In the genomic region with DNA sequence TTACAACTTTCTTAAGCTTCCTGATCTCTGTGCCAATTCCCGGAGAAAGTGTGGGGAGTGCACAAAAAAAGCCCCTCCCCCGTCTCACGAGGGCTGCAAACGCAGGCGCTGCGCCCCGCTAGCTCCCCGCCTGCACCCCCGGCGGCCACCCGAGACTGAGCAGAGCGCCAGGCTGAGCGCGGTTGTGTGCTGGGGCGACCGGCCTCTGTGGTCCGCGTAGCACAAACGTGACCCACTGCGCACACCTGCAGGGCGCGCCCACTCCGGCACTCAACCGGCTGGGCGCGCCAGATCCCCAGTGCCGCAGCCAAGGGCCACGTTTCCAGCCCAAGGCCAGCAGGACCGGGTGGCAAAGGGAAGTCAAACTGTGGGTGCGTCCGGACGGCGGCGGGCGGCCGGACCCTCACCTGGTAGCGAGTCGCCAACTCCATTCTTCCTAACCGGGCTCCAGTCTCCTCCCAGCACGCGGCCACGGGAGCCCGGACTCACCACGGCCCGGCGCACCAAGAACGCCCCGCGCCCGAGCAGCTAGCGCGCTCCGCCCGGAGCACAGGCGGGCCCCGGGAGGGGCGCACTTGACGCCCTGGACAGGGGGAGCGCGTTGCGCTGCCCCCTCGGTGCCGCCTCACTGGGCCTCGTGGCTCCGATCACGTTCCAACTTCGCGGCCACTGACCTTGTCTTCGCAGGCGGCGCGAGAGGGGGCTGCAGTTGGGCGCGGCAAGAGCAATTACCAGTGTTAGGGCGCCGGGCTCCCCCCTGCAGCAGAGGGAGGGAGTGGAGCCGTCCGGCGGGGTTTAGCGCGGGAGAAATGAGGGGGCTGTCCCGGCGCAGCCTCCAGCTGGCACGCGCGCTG, we compare ENCODE assay signal across 8 cellular contexts. TPM values are rescaled to one million over a fixed set of nuclear protein-coding genes. Genes with fewer than 3 reads are reported as not detected.
A peak's percentile ranks its signal among the peaks of the same experiment; 100 is the strongest.
DNase-seq lines count a peak whose midpoint lies in the region; ATAC-seq and TF ChIP-seq lines count a peak whose summit lies in the region.

A gene with protein sequence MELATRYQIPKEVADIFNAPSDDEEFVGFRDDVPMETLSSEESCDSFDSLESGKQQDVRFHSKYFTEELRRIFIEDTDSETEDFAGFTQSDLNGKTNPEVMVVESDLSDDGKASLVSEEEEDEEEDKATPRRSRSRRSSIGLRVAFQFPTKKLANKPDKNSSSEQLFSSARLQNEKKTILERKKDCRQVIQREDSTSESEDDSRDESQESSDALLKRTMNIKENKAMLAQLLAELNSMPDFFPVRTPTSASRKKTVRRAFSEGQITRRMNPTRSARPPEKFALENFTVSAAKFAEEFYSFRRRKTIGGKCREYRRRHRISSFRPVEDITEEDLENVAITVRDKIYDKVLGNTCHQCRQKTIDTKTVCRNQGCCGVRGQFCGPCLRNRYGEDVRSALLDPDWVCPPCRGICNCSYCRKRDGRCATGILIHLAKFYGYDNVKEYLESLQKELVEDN (minus strand): TSS at position 526 of the 854 bp plus-strand sequence. CDS start 95 bp downstream, at position 431.

- H3K4me1 ChIP-seq in ectodermal cell (ENCODE audit: control insufficient read depth, insufficient read depth, low read length) (peaks cover 7% of the 10 kb centered on the region), lung (ENCODE audit: control insufficient read depth in 2 of 2, insufficient read depth in 2 of 2, low read length in 2 of 2) (peaks cover 9 to 10% of the 10 kb centered on the region in 2 donors)

- H3K9me3 ChIP-seq in ectodermal cell (ENCODE audit: control insufficient read depth, low read length) = no peaks in the 10 kb centered on the region
- no peaks in the 10 kb centered on the region for H3K9me3 ChIP-seq in lung (ENCODE audit: control insufficient read depth in 2 of 2, insufficient read depth in 1 of 2, low read length in 1 of 2)

- ATAC-seq in GM19023 (IDR thresholded peaks at IDR 0.05; ENCODE audit: unreplicated experiment) (peak; percentile 91), HG03175 (IDR thresholded peaks at IDR 0.05; ENCODE audit: unreplicated experiment) (peak; percentile 85), lung (ENCODE audit: insufficient read depth, low FRiP score) (peak; percentile 86)

- H3K27me3 ChIP-seq in ectodermal cell (ENCODE audit: control insufficient read depth, insufficient read depth, low read length, poor library complexity, severe bottlenecking) (no peaks in the 10 kb centered on the region), lung (ENCODE audit: control insufficient read depth, insufficient read depth) (no peaks in the 10 kb centered on the region)

- no peak for TF ChIP-seq CTCF in lung (IDR thresholded peaks at IDR 0.05; ENCODE audit: control extremely low read depth, extremely low read depth)

- H3K27ac ChIP-seq in ectodermal cell (ENCODE audit: insufficient read depth, low read depth, low read length, poor library complexity, severe bottlenecking) = peak within 1 kb of the TSS; percentile 85
- peak within 1 kb of the TSS; percentile 76 to 78 for H3K27ac ChIP-seq in lung (ENCODE audit: low read depth in 1 of 2, low read length in 1 of 2)

- peak; percentile 93 for DNase-seq in AG20443 (ENCODE audit: low spot score)
- peak; percentile 75 for DNase-seq in NCI-H345 (lab: John Stamatoyannopoulos, UW)
- peak; percentile 28 to 35 for DNase-seq in activated CD4-positive, alpha-beta T cell treated with anti-CD3 and anti-CD28 coated beads, Interleukin-2, amount 50 U/mL, for 4 hours
- DNase-seq in lung (ENCODE audit: low spot score) = peak; percentile 79
- peak; percentile 43 to 68 (median 67) for DNase-seq in stimulated activated CD4-positive, alpha-beta T cell treated with anti-CD3 and anti-CD28 coated beads, TNF-alpha, amount 100 ng/mL, for 48 hours (ENCODE audit: low read depth in 3 of 3)

- no peaks in the 10 kb centered on the region for H3K36me3 ChIP-seq in ectodermal cell (ENCODE audit: control insufficient read depth, insufficient read depth, low read length)
- no peaks in the 10 kb centered on the region for H3K36me3 ChIP-seq in lung (ENCODE audit: control insufficient read depth in 2 of 2, insufficient read depth in 2 of 2, low read length in 2 of 2)

- WGBS in ectodermal cell, 2 experiments = 0% methylated on average over 86 of the region's 86 CpGs
- 0 to 1% methylated on average over 76 to 86 of the region's 86 CpGs for WGBS in lung, 2 donors

- H3K4me3 ChIP-seq in ectodermal cell (ENCODE audit: insufficient read depth, low read depth, low read length) = peak within 1 kb of the TSS; percentile 67
- peak within 1 kb of the TSS; percentile 69 for H3K4me3 ChIP-seq in lung

RNA-seq across cellular contexts. Expression of the gene that starts here (rescaled TPM):
- polyA plus RNA-seq in ectodermal cell (2013, experiment 1 of 4) = 57.9 TPM
- 59.2 TPM for polyA plus RNA-seq in ectodermal cell (2013, experiment 2 of 4)
- 37.2 TPM for polyA plus RNA-seq in ectodermal cell (2013, experiment 3 of 4)
- polyA plus RNA-seq in ectodermal cell (2013, experiment 4 of 4) = 39.7 TPM
- total RNA-seq in lung = 10 to 100 TPM; 25.7 to 51.1 TPM
- 10 to 100 TPM in 1 of 2 donors, 1 to 10 TPM in 1; 9.8 to 17.3 TPM for polyA plus RNA-seq in lung

Comparison
In these comparisons a context has a peak if more than half of its experiments do, and no peak if none do; other contexts are left out.
1. Peak in every context shown above with its lines: DNase-seq, ATAC-seq, H3K4me3 ChIP-seq and H3K27ac ChIP-seq.
2. DNase-seq: peak in every context shown above with its lines; median percentile 93 in AG20443; 79 in lung; 75 in NCI-H345; 67 in stimulated activated CD4-positive, alpha-beta T cell treated with anti-CD3 and anti-CD28 coated beads, TNF-alpha, amount 100 ng/mL, for 48 hours; 32 in activated CD4-positive, alpha-beta T cell treated with anti-CD3 and anti-CD28 coated beads, Interleukin-2, amount 50 U/mL, for 4 hours.